Comparison of ENCODE assay signal across 8 cellular contexts in genomic region chr1:85258536-85259117, GRCh38. TPM values are rescaled to one million over a fixed set of nuclear protein-coding genes. Genes with fewer than 3 reads are reported as not detected.
DNase-seq lines count a peak whose midpoint lies in the region; ATAC-seq, FAIRE-seq and TF ChIP-seq lines count a peak whose summit lies in the region.

No MANE protein-coding gene starts in this region.

- DNase-seq in heart left ventricle (no peak), iPS-NIHi7 (ENCODE audit: extremely low spot score) (no peak), dermis blood vessel endothelial cell (no peak), urothelium cell line (ENCODE audit: low spot score) (no peak)
- DNase-seq in stimulated activated CD4-positive, alpha-beta T cell treated with anti-CD3 and anti-CD28 coated beads, Interleukin-4, amount 100 ng/mL, for 4 hours = no peak

- peaks cover 0 to 45% (median 37%) of the 10 kb centered on the region in 12 donors for H3K4me1 ChIP-seq in heart left ventricle

- ATAC-seq in GM19043 (IDR thresholded peaks at IDR 0.05; ENCODE audit: low read depth, unreplicated experiment) = peak; percentile 0
- ATAC-seq in heart left ventricle = peak in 1 of 4 donors; percentile 27

- H3K27ac ChIP-seq in VCaP (peak overlapping the region; percentile 73), heart left ventricle (peak overlapping the region in 6 of 12 donors; percentile 81 to 94 (median 88)), skin epidermis (peak overlapping the region; percentile 61 to 95 (median 88))

- H3K36me3 ChIP-seq in heart left ventricle = peaks cover 0 to 58% (median 31%) of the 10 kb centered on the region in 9 donors

- no peak for TF ChIP-seq POLR2A in heart left ventricle (IDR thresholded peaks at IDR 0.05)

- no peak for FAIRE-seq in urothelium cell line (lab: Jason Lieb, UNC)

- intact Hi-C loops in heart left ventricle (cut with DNase I) = loop anchor here in 9 of 10 donors (1.0 to 5.0 kb wide), 8 partner anchors 18 to 316 kb away; partner anchors contain the start of genes BCL10 (in 1 of the 9) and SYDE2 (in 1 of the 9)

- no peaks in the 10 kb centered on the region for H3K9me3 ChIP-seq in heart left ventricle

- TF ChIP-seq CTCF in VCaP (conservative IDR thresholded peaks at IDR 0.05) (no peak), heart left ventricle (IDR thresholded peaks at IDR 0.05) (no peak)

- peak overlapping the region; percentile 66 to 98 (median 88) for H3K4me3 ChIP-seq in heart left ventricle
- H3K4me3 ChIP-seq in skin epidermis = peak overlapping the region; percentile 55 to 99 (median 98)

- no peaks in the 10 kb centered on the region for H3K27me3 ChIP-seq in heart left ventricle

- WGBS in heart left ventricle, 4 donors = 3 to 19% (median 5%) methylated on average over 9 to 19 of the region's 19 CpGs

RNA-seq across cellular contexts. Expression of gene C1orf52, which starts 0.8 kb away (rescaled TPM):
- total RNA-seq in heart left ventricle = 10 to 100 TPM; 11.4 to 23.2 (median 17.0) TPM
- 10 to 100 TPM; 16.5 to 22.6 TPM for polyA plus RNA-seq in heart left ventricle
- 24.2 and 24.5 TPM in 2 replicates for total RNA-seq in dermis blood vessel endothelial cell

RNA-seq across cellular contexts. Expression of gene BCL10, which starts 17.8 kb away (rescaled TPM):
- total RNA-seq in heart left ventricle (10 to 100 TPM in 4 of 9 donors, 1 to 10 TPM in 5; 6.9 to 20.4 (median 8.7) TPM), dermis blood vessel endothelial cell (58.4 and 77.9 TPM in 2 replicates)
- polyA plus RNA-seq in heart left ventricle = 1 to 10 TPM; 3.4 to 5.9 TPM

RNA-seq across cellular contexts. Expression of gene SYDE2, which starts 57.8 kb away (rescaled TPM):
- total RNA-seq in heart left ventricle (10 to 100 TPM; 15.1 to 25.8 (median 23.0) TPM), dermis blood vessel endothelial cell (4.8 and 5.6 TPM in 2 replicates)
- 1 to 10 TPM; 2.4 to 6.0 TPM for polyA plus RNA-seq in heart left ventricle
